In the genomic region with DNA sequence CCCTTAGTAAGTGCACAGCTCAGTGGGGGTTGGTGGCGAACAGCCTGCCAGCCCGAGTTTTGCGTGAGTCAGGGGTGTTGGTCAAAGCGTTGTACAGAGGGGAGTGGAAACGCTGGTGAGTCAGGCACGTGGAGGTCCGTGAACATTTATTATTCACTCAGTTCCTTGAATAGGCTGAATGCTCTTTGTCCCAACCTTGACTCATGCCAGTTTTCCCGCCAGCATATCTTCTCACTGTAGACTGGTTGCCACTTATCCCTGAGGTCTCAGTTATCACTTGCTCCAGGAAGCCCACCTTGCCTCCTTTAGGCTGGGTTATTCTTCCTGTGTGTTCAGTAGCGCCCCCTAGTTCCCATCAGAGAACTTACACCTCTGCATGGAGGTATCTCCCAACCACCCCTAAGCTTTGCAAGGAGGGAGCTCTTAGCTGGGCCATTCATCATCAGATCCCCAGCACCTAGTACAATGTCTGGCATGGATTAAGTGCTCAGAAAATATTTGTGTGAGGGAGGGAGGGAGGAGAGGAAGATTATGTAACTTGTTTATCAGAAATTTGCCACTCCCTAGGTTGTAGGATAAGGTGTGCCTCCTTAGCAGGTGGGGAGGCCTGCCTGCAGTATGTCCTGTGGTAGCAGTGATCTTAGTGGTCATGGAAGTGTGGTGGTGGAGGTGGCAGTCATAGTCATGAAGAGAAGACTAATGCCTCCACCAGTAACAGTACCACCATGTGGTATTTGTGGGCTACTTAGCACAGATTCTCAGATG, we compare ENCODE assay signal across 10 cellular contexts.
A peak's percentile ranks its signal among the peaks of the same experiment; 100 is the strongest.
DNase-seq lines count a peak whose midpoint lies in the region; FAIRE-seq and TF ChIP-seq lines count a peak whose summit lies in the region.
"Had no signal": no experiment of that assay in that cellular context is flagged by ENCODE, and none has a peak within 500 bp of the region (broad histone marks: within the 10 kb centered on the region; RNA-seq: fewer than 3 reads in every experiment).

No MANE protein-coding gene starts in this region.

- H3K36me3 ChIP-seq in MM.1S (replicated peaks; ENCODE audit: insufficient read depth, low read length) = peaks cover 10% of the 10 kb centered on the region; the same call in 1 of the 2 replicates
- no peaks in the 10 kb centered on the region for H3K36me3 ChIP-seq in CD4-positive, alpha-beta memory T cell (ENCODE audit: insufficient read depth, low read length)

- POLR2A ChIA-PET in CD4-positive, alpha-beta memory T cell (lab: Charles Lee; ENCODE audit: partially characterized antibody) = interaction anchor here (0.7 kb wide), 1 partner anchor 10 kb away, joined by 4 read pairs; no protein-coding TSS in a partner anchor

- no peak overlapping the region for H3K4me2 ChIP-seq in MM.1S (ENCODE audit: low read depth, low read length)
- H3K4me2 ChIP-seq: PC-9 had no signal

- H4K20me1 ChIP-seq in MM.1S (ENCODE audit: insufficient read depth, low read length) = no peaks in the 10 kb centered on the region

- H3K4me3 Mint-ChIP-seq in progenitor cell of endocrine pancreas (ENCODE audit: low read depth) = no peak overlapping the region
- H3K4me3 Mint-ChIP-seq in CD4-positive, alpha-beta memory T cell = no peak overlapping the region

- peaks cover 6% of the 10 kb centered on the region for H3K9me3 Mint-ChIP-seq in progenitor cell of endocrine pancreas (ENCODE audit: low read depth)
- H3K9me3 Mint-ChIP-seq in CD4-positive, alpha-beta memory T cell = peaks cover 0 to 7% (median 0%) of the 10 kb centered on the region in 8 donors

- no peak overlapping the region for H3K9ac ChIP-seq in MM.1S (ENCODE audit: low read length)

- H3F3A ChIP-seq in MM.1S (ENCODE audit: insufficient read depth, low read length) = 0 out of 2 replicates have a peak, but pooled peaks cover 4% of the 10 kb centered on the region

- no peak overlapping the region for H2AFZ ChIP-seq in MM.1S (ENCODE audit: low read length)
- H2AFZ ChIP-seq: PC-9 had no signal

- no peak for FAIRE-seq in frontal cortex (lab: Jason Lieb, UNC)

- peaks cover 7% of the 10 kb centered on the region for H3K36me3 Mint-ChIP-seq in progenitor cell of endocrine pancreas (ENCODE audit: insufficient read depth)
- H3K36me3 Mint-ChIP-seq in CD4-positive, alpha-beta memory T cell = no peaks in the 10 kb centered on the region

- H3K4me3 ChIP-seq in MM.1S (ENCODE audit: low read length) = no peak overlapping the region
- H3K4me3 ChIP-seq in CD4-positive, alpha-beta memory T cell (ENCODE audit: low read length in 2 of 2) = no peak overlapping the region
- H3K4me3 ChIP-seq: PC-9, psoas muscle had no signal

- H3K79me2 ChIP-seq in MM.1S (ENCODE audit: low read length) = peaks cover 63% of the 10 kb centered on the region

- TF ChIP-seq CTCF in MM.1S (IDR thresholded peaks at IDR 0.05; ENCODE audit: low read length) (peak; percentile 44), progenitor cell of endocrine pancreas (IDR thresholded peaks at IDR 0.05; ENCODE audit: unreplicated experiment) (peak; percentile 18)

- H3K4me1 Mint-ChIP-seq in progenitor cell of endocrine pancreas (ENCODE audit: low read depth) = peaks cover 8% of the 10 kb centered on the region
- peaks cover 0 to 5% (median 3%) of the 10 kb centered on the region in 4 donors for H3K4me1 Mint-ChIP-seq in CD4-positive, alpha-beta memory T cell

- H3K9me3 ChIP-seq in MM.1S (replicated peaks; ENCODE audit: insufficient read depth, low read length) = no peaks in the 10 kb centered on the region
- no peaks in the 10 kb centered on the region for H3K9me3 ChIP-seq in CD4-positive, alpha-beta memory T cell (ENCODE audit: control insufficient read depth in 1 of 2, low read length in 2 of 2)
- H3K9me3 ChIP-seq: psoas muscle had no signal

- no peak overlapping the region for H3K27ac Mint-ChIP-seq in progenitor cell of endocrine pancreas
- H3K27ac Mint-ChIP-seq in CD4-positive, alpha-beta memory T cell = no peak overlapping the region

- CTCF ChIA-PET in CD4-positive, alpha-beta memory T cell (lab: Charles Lee; ENCODE audit: partially characterized antibody) = no interaction called here

- H3K9me2 ChIP-seq in MM.1S (replicated peaks; ENCODE audit: insufficient read depth, low read length) = no peaks in the 10 kb centered on the region

- intact Hi-C loops in CD4-positive, alpha-beta memory T cell (cut with micrococcal nuclease) = no loop called here

- H3K27ac ChIP-seq in MM.1S (ENCODE audit: low read length) = no peak overlapping the region
- H3K27ac ChIP-seq in CD4-positive, alpha-beta memory T cell (ENCODE audit: low read depth, low read length) = no peak overlapping the region
- H3K27ac ChIP-seq: PC-9, psoas muscle had no signal

- no peaks in the 10 kb centered on the region for H3K4me1 ChIP-seq in MM.1S (ENCODE audit: low read length)
- H3K4me1 ChIP-seq in CD4-positive, alpha-beta memory T cell (ENCODE audit: insufficient read depth, low read length) = no peaks in the 10 kb centered on the region
- H3K4me1 ChIP-seq: psoas muscle had no signal

- DNase-seq in NCI-H146 (lab: John Stamatoyannopoulos, UW) (peak; percentile 26), NCI-H146 treated with DMSO at 0.1 percent for 48 hours (lab: John Stamatoyannopoulos, UW; ENCODE audit: unreplicated experiment) (no peak), MM.1S (no peak), dermis blood vessel endothelial cell (peak; percentile 62), progenitor cell of endocrine pancreas (ENCODE audit: low spot score, unreplicated experiment) (no peak), COLO829 (ENCODE audit: low spot score) (no peak), frontal cortex (ENCODE audit: low spot score in 2 of 2) (no peak)
- no peak for DNase-seq in CD4-positive, alpha-beta memory T cell
- DNase-seq: PC-9, psoas muscle had no signal

- no peaks in the 10 kb centered on the region for H3K27me3 ChIP-seq in MM.1S (replicated peaks; ENCODE audit: insufficient read depth, low read length)
- H3K27me3 ChIP-seq in CD4-positive, alpha-beta memory T cell (ENCODE audit: insufficient read depth, low read length) = no peaks in the 10 kb centered on the region

- peaks cover 1% of the 10 kb centered on the region for H3K27me3 Mint-ChIP-seq in progenitor cell of endocrine pancreas
- H3K27me3 Mint-ChIP-seq in CD4-positive, alpha-beta memory T cell = peaks cover 3 to 15% of the 10 kb centered on the region in 2 donors

Comparison
In these comparisons a context has a peak if more than half of its experiments do, and no peak if none do; other contexts are left out.
1. DNase-seq: peak in NCI-H146 (single experiment) and dermis blood vessel endothelial cell (single experiment); none in NCI-H146 treated with DMSO at 0.1 percent for 48 hours (single experiment), MM.1S (single experiment), progenitor cell of endocrine pancreas (single experiment), CD4-positive, alpha-beta memory T cell (0 of 5), COLO829 (single experiment) and frontal cortex (0 of 2).